In the genomic region with DNA sequence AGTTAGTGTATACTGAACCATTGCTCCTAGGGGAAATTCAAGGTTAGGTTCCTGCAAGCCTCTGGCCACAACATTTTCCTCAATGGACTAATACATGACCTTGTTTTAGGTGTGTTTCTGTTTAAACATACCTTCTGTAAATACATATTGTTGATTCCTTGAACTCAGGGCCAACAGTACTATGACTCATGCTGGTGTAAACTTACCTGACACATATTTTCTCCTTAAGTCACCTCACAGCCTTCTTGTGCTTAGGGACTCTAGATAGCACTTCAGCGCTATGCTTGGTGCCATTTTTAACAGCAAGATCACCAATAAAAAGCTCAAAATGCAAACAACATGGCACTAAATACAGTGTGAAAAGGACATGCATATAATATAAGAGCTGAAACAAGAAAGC, we compare ENCODE assay signal across 15 cellular contexts.
"Had no signal": no experiment of that assay in that cellular context is flagged by ENCODE, and none has a peak within 500 bp of the region (broad histone marks: within the 10 kb centered on the region; RNA-seq: fewer than 3 reads in every experiment).

No MANE protein-coding gene starts in this region.

- ATAC-seq: activated CD8-positive, alpha-beta memory T cell treated with anti-CD3 and anti-CD28 coated beads, Interleukin-2, amount 10 ng/mL, durations not matched to agents 7 days and 5 days; psoas muscle; sciatic nerve had no signal

- H3K4me3 ChIP-seq: adrenal gland, neural progenitor cell, psoas muscle, spleen, thoracic aorta had no signal

- H3K4me1 ChIP-seq: psoas muscle had no signal

- H3K9me3 ChIP-seq: adrenal gland, psoas muscle, spleen, thoracic aorta had no signal

- H3K27me3 ChIP-seq: adrenal gland, neural progenitor cell, spleen had no signal

- DNase-seq: activated CD4-positive, alpha-beta memory T cell treated with anti-CD3 and anti-CD28 coated beads for 36 hours; activated CD8-positive, alpha-beta memory T cell treated with anti-CD3 and anti-CD28 coated beads, Interleukin-2, amount 10 ng/mL, durations not matched to agents 7 days and 5 days; activated naive CD4-positive, alpha-beta T cell treated with anti-CD3 and anti-CD28 coated beads, Interleukin-2, amount 10 ng/mL, durations not matched to agents 7 days and 5 days; activated T-cell treated with anti-CD3 and anti-CD28 coated beads, Interleukin-2, amount 50 U/mL, for 1 hour; adrenal gland; caudate nucleus; foreskin melanocyte; naive B cell; psoas muscle; spleen; stimulated activated CD4-positive, alpha-beta T cell treated with anti-CD3 and anti-CD28 coated beads, Interleukin-1b, Interleukin-23, amount 100 ng/mL, for 48 hours; WERI-Rb-1 had no signal

- H3K36me3 ChIP-seq: adrenal gland, neural progenitor cell, spleen, thoracic aorta, WERI-Rb-1 had no signal

- H3K27ac ChIP-seq: adrenal gland, neural progenitor cell, psoas muscle, spleen, thoracic aorta, WERI-Rb-1 had no signal
